Comparison of ENCODE assay signal across 30 cellular contexts in the genomic region with DNA sequence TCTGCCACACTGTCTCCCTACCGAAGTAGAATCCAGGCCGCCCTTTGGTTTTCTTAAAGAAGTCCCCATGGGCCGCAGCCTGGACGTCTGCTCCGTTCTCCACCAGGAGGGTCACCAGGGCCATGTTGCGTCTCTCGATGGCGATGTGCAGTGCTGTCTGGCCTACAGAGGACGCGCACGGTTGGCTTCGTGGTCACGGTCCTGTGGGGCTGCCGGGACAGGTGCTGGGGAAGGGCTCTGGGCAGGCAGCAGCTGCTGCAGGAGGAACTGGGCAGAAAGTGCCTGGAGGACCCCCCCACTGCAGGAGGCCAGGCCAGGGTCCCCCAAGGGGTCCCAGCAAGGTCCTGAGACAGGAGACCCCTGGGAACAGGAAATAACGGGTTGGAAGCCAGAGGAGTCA.
"Had no signal": no experiment of that assay in that cellular context is flagged by ENCODE, and none has a peak within 500 bp of the region (broad histone marks: within the 10 kb centered on the region; RNA-seq: fewer than 3 reads in every experiment).

No MANE protein-coding gene starts in this region.

- H3K9me3 ChIP-seq: heart right ventricle, pancreas, prostate gland, sigmoid colon, stomach, thyroid gland, upper lobe of left lung, vagina had no signal

- H3K4me1 Mint-ChIP-seq: activated CD4-positive, alpha-beta memory T cell treated with anti-CD3 and anti-CD28 coated beads, Interleukin-2, amount 10 ng/mL, durations not matched to agents 7 days and 5 days; activated naive CD4-positive, alpha-beta T cell treated with anti-CD3 and anti-CD28 coated beads, Interleukin-2, amount 50 U/mL, for 24 hours; activated naive CD8-positive, alpha-beta T cell treated with anti-CD3 and anti-CD28 coated beads, Interleukin-2, amount 50 U/mL, for 24 hours; activated T-helper 17 cell treated with anti-CD3 and anti-CD28 coated beads, Interleukin-2, amount 50 U/mL, for 72 hours; natural killer cell; T-cell had no signal

- H3K27me3 ChIP-seq: heart right ventricle, pancreas, sigmoid colon, stomach, thyroid gland, upper lobe of left lung, vagina had no signal

- H3K36me3 Mint-ChIP-seq: natural killer cell had no signal

- H3K4me3 Mint-ChIP-seq: activated CD4-positive, alpha-beta memory T cell treated with anti-CD3 and anti-CD28 coated beads, Interleukin-2, amount 10 ng/mL, durations not matched to agents 7 days and 5 days; activated naive CD4-positive, alpha-beta T cell treated with anti-CD3 and anti-CD28 coated beads, Interleukin-2, amount 50 U/mL, for 24 hours; activated naive CD8-positive, alpha-beta T cell treated with anti-CD3 and anti-CD28 coated beads, Interleukin-2, amount 50 U/mL, for 24 hours; activated T-cell treated with anti-CD3 and anti-CD28 coated beads, Interleukin-2, amount 50 U/mL, for 4 hours; activated T-helper 17 cell treated with anti-CD3 and anti-CD28 coated beads, Interleukin-2, amount 50 U/mL, for 72 hours; memory B cell; natural killer cell; stimulated activated memory B cell treated with anti-CD40 and anti-IgM and Interleukin-4, amounts not matched to agents 10 μg/mL and 1 μg/mL and 100 μg/mL, for 72 hours; T-cell had no signal

- H3K4me2 ChIP-seq: smooth muscle cell had no signal

- H3K4me3 ChIP-seq: heart right ventricle, pancreas, prostate gland, sigmoid colon, smooth muscle cell, stomach, thyroid gland, upper lobe of left lung, vagina had no signal

- H3K36me3 ChIP-seq: prostate gland had no signal

- H3K27ac ChIP-seq: heart right ventricle, pancreas, prostate gland, sigmoid colon, stomach, thyroid gland, upper lobe of left lung, vagina, VCaP had no signal

- H3K27me3 Mint-ChIP-seq: activated CD4-positive, alpha-beta memory T cell treated with anti-CD3 and anti-CD28 coated beads, Interleukin-2, amount 10 ng/mL, durations not matched to agents 7 days and 5 days; activated naive CD4-positive, alpha-beta T cell treated with anti-CD3 and anti-CD28 coated beads, Interleukin-2, amount 50 U/mL, for 24 hours; activated naive CD8-positive, alpha-beta T cell treated with anti-CD3 and anti-CD28 coated beads, Interleukin-2, amount 50 U/mL, for 24 hours; activated T-helper 17 cell treated with anti-CD3 and anti-CD28 coated beads, Interleukin-2, amount 50 U/mL, for 72 hours; memory B cell; stimulated activated memory B cell treated with anti-CD40 and anti-IgM and Interleukin-4, amounts not matched to agents 10 μg/mL and 1 μg/mL and 100 μg/mL, for 72 hours; T-cell had no signal

- H3K27ac Mint-ChIP-seq: activated CD4-positive, alpha-beta memory T cell treated with anti-CD3 and anti-CD28 coated beads, Interleukin-2, amount 10 ng/mL, durations not matched to agents 7 days and 5 days; activated naive CD4-positive, alpha-beta T cell treated with anti-CD3 and anti-CD28 coated beads, Interleukin-2, amount 50 U/mL, for 24 hours; activated naive CD8-positive, alpha-beta T cell treated with anti-CD3 and anti-CD28 coated beads, Interleukin-2, amount 50 U/mL, for 24 hours; activated T-helper 17 cell treated with anti-CD3 and anti-CD28 coated beads, Interleukin-2, amount 50 U/mL, for 72 hours; natural killer cell; stimulated activated memory B cell treated with anti-CD40 and anti-IgM and Interleukin-4, amounts not matched to agents 10 μg/mL and 1 μg/mL and 100 μg/mL, for 72 hours; T-cell had no signal

- H3K4me1 ChIP-seq: pancreas, prostate gland, stomach, thyroid gland, upper lobe of left lung, vagina had no signal

- H3K9me3 Mint-ChIP-seq: activated CD4-positive, alpha-beta memory T cell treated with anti-CD3 and anti-CD28 coated beads, Interleukin-2, amount 10 ng/mL, durations not matched to agents 7 days and 5 days; activated naive CD4-positive, alpha-beta T cell treated with anti-CD3 and anti-CD28 coated beads, Interleukin-2, amount 50 U/mL, for 24 hours; activated naive CD8-positive, alpha-beta T cell treated with anti-CD3 and anti-CD28 coated beads, Interleukin-2, amount 50 U/mL, for 24 hours; activated T-cell treated with anti-CD3 and anti-CD28 coated beads, Interleukin-2, amount 50 U/mL, for 4 hours; activated T-helper 17 cell treated with anti-CD3 and anti-CD28 coated beads, Interleukin-2, amount 50 U/mL, for 72 hours; memory B cell; natural killer cell; stimulated activated memory B cell treated with anti-CD40 and anti-IgM and Interleukin-4, amounts not matched to agents 10 μg/mL and 1 μg/mL and 100 μg/mL, for 72 hours; T-cell had no signal

- DNase-seq: activated CD4-positive, alpha-beta memory T cell treated with anti-CD3 and anti-CD28 coated beads, Interleukin-2, amount 10 ng/mL, durations not matched to agents 7 days and 5 days; activated CD4-positive, alpha-beta T cell treated with anti-CD3 and anti-CD28 coated beads for 48 hours; activated gamma-delta T cell treated with Interleukin-2 at 50 U/mL for 16 hours; activated naive CD8-positive, alpha-beta T cell treated with anti-CD3 and anti-CD28 coated beads, Interleukin-2, amount 50 U/mL, for 24 hours; activated T-cell treated with anti-CD3 and anti-CD28 coated beads, Interleukin-2, amount 50 U/mL, for 4 hours; amygdala; foreskin fibroblast; heart right ventricle; midbrain; natural killer cell; pancreas; retina; sigmoid colon; stimulated activated CD4-positive, alpha-beta T cell treated with anti-CD3 and anti-CD28 coated beads, Interleukin-1b, Interleukin-23, amount 100 ng/mL, for 48 hours; stimulated activated CD4-positive, alpha-beta T cell treated with anti-CD3 and anti-CD28 coated beads, Interleukin-4, amount 100 ng/mL, for 4 hours; stimulated activated CD8-positive, alpha-beta memory T cell treated with anti-CD3 and anti-CD28 coated beads, Interleukin-4, amount 100 ng/mL, for 48 hours; stomach; T-cell; thyroid gland had no signal

- ATAC-seq: activated CD4-positive, CD25-positive, alpha-beta regulatory T cell treated with anti-CD3 and anti-CD28 coated beads, Interleukin-2, amount 50 U/mL, for 24 hours; activated naive CD8-positive, alpha-beta T cell treated with anti-CD3 and anti-CD28 coated beads, Interleukin-2, amount 50 U/mL, for 24 hours; activated T-cell treated with anti-CD3 and anti-CD28 coated beads, Interleukin-2, amount 50 U/mL, for 4 hours; activated T-helper 17 cell treated with anti-CD3 and anti-CD28 coated beads, Interleukin-2, amount 50 U/mL, for 72 hours; esophagus mucosa; natural killer cell; pancreas; stimulated activated memory B cell treated with anti-CD40 and anti-IgM and Interleukin-4, amounts not matched to agents 10 μg/mL and 1 μg/mL and 100 μg/mL, for 72 hours; T-cell had no signal
